Comparison of ENCODE assay signal across 27 cellular contexts in the genomic region with DNA sequence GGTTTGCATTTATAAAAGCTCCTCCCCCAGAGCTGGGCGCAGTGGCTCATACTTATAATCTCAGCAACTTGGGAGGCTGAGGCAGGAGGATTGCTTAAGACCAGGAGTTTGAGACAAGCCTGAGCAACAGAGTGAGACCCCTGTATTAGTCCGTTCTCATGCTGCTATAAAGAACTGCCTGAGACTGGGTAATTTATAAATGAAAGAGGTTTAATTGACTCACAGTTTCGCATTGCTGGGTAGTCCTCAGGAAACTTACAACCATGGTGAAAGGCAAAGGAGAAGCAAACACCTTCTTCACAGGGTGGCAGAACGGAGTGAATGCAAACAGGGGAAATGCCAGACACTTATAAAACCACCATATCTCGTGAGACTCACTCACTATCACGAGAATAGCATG. TPM values are rescaled to one million over a fixed set of nuclear protein-coding genes. Genes with fewer than 3 reads are reported as not detected.
A peak's percentile ranks its signal among the peaks of the same experiment; 100 is the strongest.
DNase-seq lines count a peak whose midpoint lies in the region; ATAC-seq and TF ChIP-seq lines count a peak whose summit lies in the region.
"Had no signal": no experiment of that assay in that cellular context is flagged by ENCODE, and none has a peak within 500 bp of the region (broad histone marks: within the 10 kb centered on the region; RNA-seq: fewer than 3 reads in every experiment).

No MANE protein-coding gene starts in this region.

- 62% methylated on average over 6 of the region's 6 CpGs for WGBS in mammary epithelial cell (ENCODE audit: low coverage, missing lambda C conversion rate)

- ATAC-seq in WTC11 (peak; percentile 69), GM21526 (IDR thresholded peaks at IDR 0.05; ENCODE audit: low FRiP score, unreplicated experiment) (no peak), HG03565 (IDR thresholded peaks at IDR 0.05; ENCODE audit: unreplicated experiment) (no peak)
- peak; percentile 41 for ATAC-seq in stimulated activated effector memory CD8-positive, alpha-beta T cell treated with anti-CD3 and anti-CD28 coated beads, Interleukin-12 subunit alpha, Interleukin-12 subunit beta, amount 100 ng/mL, for 72 hours
- ATAC-seq: upper lobe of right lung had no signal

- H2AFZ ChIP-seq in mammary epithelial cell (ENCODE audit: low read depth, low read length) = no peak overlapping the region

- peaks cover 16% of the 10 kb centered on the region for H3K4me1 Mint-ChIP-seq in activated T-cell treated with anti-CD3 and anti-CD28 coated beads, Interleukin-2, amount 50 U/mL, for 24 hours (ENCODE audit: low read depth)
- peaks cover 18% of the 10 kb centered on the region for H3K4me1 Mint-ChIP-seq in WTC11
- H3K4me1 Mint-ChIP-seq in stimulated activated effector memory CD8-positive, alpha-beta T cell treated with anti-CD3 and anti-CD28 coated beads, Interleukin-12 subunit alpha, Interleukin-12 subunit beta, amount 100 ng/mL, for 72 hours = peaks cover 6% of the 10 kb centered on the region
- H3K4me1 Mint-ChIP-seq: nephron had no signal

- BruUV-seq in mammary epithelial cell (replicated peaks; lab: Mats Ljungman, UMichigan) = no TSS peak

- H3K9me3 ChIP-seq in mammary epithelial cell (replicated peaks; ENCODE audit: insufficient read depth, low read length) = no peaks in the 10 kb centered on the region
- H3K9me3 ChIP-seq: BE2C, colonic mucosa, HAP-1, ovary, suprapubic skin, upper lobe of right lung had no signal

- dilution Hi-C loops in mammary epithelial cell (cut with HindIII; ENCODE audit: low sequenced_read_pairs) = loop anchor here (10.0 kb wide), 1 partner anchor 271 kb away; no protein-coding TSS in a partner anchor

- no peak overlapping the region for H3K9ac ChIP-seq in mammary epithelial cell (ENCODE audit: insufficient read depth, low read length)

- intact Hi-C loops in mammary epithelial cell (cut with micrococcal nuclease) = loop anchor here (1.0 kb wide), 1 partner anchor 53 kb away; a partner anchor contains a TSS

- H3K4me2 ChIP-seq in mammary epithelial cell (ENCODE audit: insufficient read depth, low read depth, low read length) = no peak overlapping the region

- no peaks in the 10 kb centered on the region for H3K36me3 Mint-ChIP-seq in activated T-cell treated with anti-CD3 and anti-CD28 coated beads, Interleukin-2, amount 50 U/mL, for 24 hours (ENCODE audit: low read depth)
- no peaks in the 10 kb centered on the region for H3K36me3 Mint-ChIP-seq in WTC11
- H3K36me3 Mint-ChIP-seq in stimulated activated effector memory CD8-positive, alpha-beta T cell treated with anti-CD3 and anti-CD28 coated beads, Interleukin-12 subunit alpha, Interleukin-12 subunit beta, amount 100 ng/mL, for 72 hours = no peaks in the 10 kb centered on the region

- no peak overlapping the region for H3K4me3 ChIP-seq in mammary epithelial cell (replicated peaks in 1 of 3; ENCODE audit: insufficient read depth in 1 of 3, low read depth in 2 of 3, low read length in 3 of 3)
- H3K4me3 ChIP-seq: colonic mucosa, HAP-1, ovary, suprapubic skin, upper lobe of right lung had no signal

- no peaks in the 10 kb centered on the region for H3K79me2 ChIP-seq in mammary epithelial cell (ENCODE audit: insufficient read depth, low read length)

- CTCF ChIA-PET in WTC11 (lab: Charles Lee) (no interaction called here), mammary epithelial cell (lab: Charles Lee; ENCODE audit: low non-redundant PET) (no interaction called here)

- TF ChIP-seq CTCF in WTC11 (IDR thresholded peaks at IDR 0.05) = no peak
- no peak for TF ChIP-seq CTCF in mammary epithelial cell (conservative IDR thresholded peaks at IDR 0.05 in 1 of 2, IDR thresholded peaks at IDR 0.05 in 1 of 2; ENCODE audit: extremely low read depth in 1 of 2, insufficient read depth in 1 of 2, low read depth in 1 of 2, low read length in 2 of 2)

- no peaks in the 10 kb centered on the region for H3K36me3 ChIP-seq in mammary epithelial cell (ENCODE audit: insufficient read depth, low read length)
- H3K36me3 ChIP-seq: BE2C, colonic mucosa, HAP-1, ovary, suprapubic skin, upper lobe of right lung had no signal

- no peaks in the 10 kb centered on the region for H3K9me3 Mint-ChIP-seq in activated T-cell treated with anti-CD3 and anti-CD28 coated beads, Interleukin-2, amount 50 U/mL, for 24 hours
- H3K9me3 Mint-ChIP-seq in WTC11 = no peaks in the 10 kb centered on the region
- H3K9me3 Mint-ChIP-seq in stimulated activated effector memory CD8-positive, alpha-beta T cell treated with anti-CD3 and anti-CD28 coated beads, Interleukin-12 subunit alpha, Interleukin-12 subunit beta, amount 100 ng/mL, for 72 hours = no peaks in the 10 kb centered on the region
- H3K9me3 Mint-ChIP-seq: nephron; T-helper 1 cell treated with Interleukin-12 subunit alpha and Interleukin-12 subunit beta and Interleukin-4 antibody, amounts not matched to agents 30 μg/mL and 1 μg/mL, for 36 hours had no signal

- H3K27ac ChIP-seq in mammary epithelial cell (ENCODE audit: insufficient read depth, low read depth, low read length) = peak overlapping the region; percentile 6
- H3K27ac ChIP-seq: colonic mucosa, ovary, RWPE1, suprapubic skin, upper lobe of right lung had no signal

- no peak for DNase-seq in activated T-cell treated with anti-CD3 and anti-CD28 coated beads, Interleukin-2, amount 50 U/mL, for 24 hours
- no peak for DNase-seq in activated T-cell treated with anti-CD3 and anti-CD28 coated beads, Interleukin-2, amount 50 U/mL, for 1 hour
- DNase-seq in WTC11 (ENCODE audit: low spot score) (no peak), mammary epithelial cell (peak; percentile 34), NCI-H2196 (lab: John Stamatoyannopoulos, UW; ENCODE audit: unreplicated experiment) (no peak)
- no peak for DNase-seq in stimulated activated effector memory CD8-positive, alpha-beta T cell treated with anti-CD3 and anti-CD28 coated beads, Interleukin-12 subunit alpha, Interleukin-12 subunit beta, amount 100 ng/mL, for 72 hours (ENCODE audit: low spot score in 2 of 2)
- DNase-seq: activated gamma-delta T cell; BE2C; colonic mucosa; DMS153; effector CD8-positive, alpha-beta T cell; GDM1; head of caudate nucleus; NCI-H1436 treated with DMSO at 0.1 percent for 48 hours; NCI-H2107; NCI-H774; ovary; retina; stimulated activated CD4-positive, alpha-beta T cell treated with anti-CD3 and anti-CD28 coated beads, Interleukin-2, amount 100 ng/mL, for 48 hours; upper lobe of right lung had no signal

- POLR2A ChIA-PET in WTC11 (lab: Charles Lee) = no interaction called here

- H3K27ac Mint-ChIP-seq in activated T-cell treated with anti-CD3 and anti-CD28 coated beads, Interleukin-2, amount 50 U/mL, for 24 hours = peak overlapping the region; percentile 47
- peak overlapping the region; percentile 94 for H3K27ac Mint-ChIP-seq in WTC11
- H3K27ac Mint-ChIP-seq in stimulated activated effector memory CD8-positive, alpha-beta T cell treated with anti-CD3 and anti-CD28 coated beads, Interleukin-12 subunit alpha, Interleukin-12 subunit beta, amount 100 ng/mL, for 72 hours = peak overlapping the region; percentile 14
- H3K27ac Mint-ChIP-seq: nephron; T-helper 1 cell treated with Interleukin-12 subunit alpha and Interleukin-12 subunit beta and Interleukin-4 antibody, amounts not matched to agents 30 μg/mL and 1 μg/mL, for 36 hours had no signal

- no peak overlapping the region for H3K4me3 Mint-ChIP-seq in activated T-cell treated with anti-CD3 and anti-CD28 coated beads, Interleukin-2, amount 50 U/mL, for 24 hours
- no peak overlapping the region for H3K4me3 Mint-ChIP-seq in WTC11
- no peak overlapping the region for H3K4me3 Mint-ChIP-seq in stimulated activated effector memory CD8-positive, alpha-beta T cell treated with anti-CD3 and anti-CD28 coated beads, Interleukin-12 subunit alpha, Interleukin-12 subunit beta, amount 100 ng/mL, for 72 hours
- H3K4me3 Mint-ChIP-seq: nephron; T-helper 1 cell treated with Interleukin-12 subunit alpha and Interleukin-12 subunit beta and Interleukin-4 antibody, amounts not matched to agents 30 μg/mL and 1 μg/mL, for 36 hours had no signal

- in situ Hi-C loops in mammary epithelial cell (cut with MboI; ENCODE audit: low sequenced_read_pairs in 2 of 2) = no loop called here

- no peaks in the 10 kb centered on the region for H3K4me1 ChIP-seq in mammary epithelial cell (ENCODE audit: insufficient read depth, low read length)
- H3K4me1 ChIP-seq: BE2C, colonic mucosa, HAP-1, suprapubic skin, upper lobe of right lung had no signal

- H3K27me3 ChIP-seq in mammary epithelial cell (ENCODE audit: insufficient read depth, low read length) = no peaks in the 10 kb centered on the region
- H3K27me3 ChIP-seq: BE2C, colonic mucosa, ovary, suprapubic skin, upper lobe of right lung had no signal

- H3K27me3 Mint-ChIP-seq in activated T-cell treated with anti-CD3 and anti-CD28 coated beads, Interleukin-2, amount 50 U/mL, for 24 hours = peaks cover 2% of the 10 kb centered on the region
- H3K27me3 Mint-ChIP-seq in WTC11 (ENCODE audit: low read depth) = peaks cover 9% of the 10 kb centered on the region; the same call in 1 of the 2 replicates

- H4K20me1 ChIP-seq in mammary epithelial cell (ENCODE audit: insufficient read depth, low read length) = no peaks in the 10 kb centered on the region

TF ChIP-seq in WTC11, 78 proteins besides CTCF, POLR2A, EP300 and RAD21 (continues in another document):
- TF ChIP-seq ZNF121 (CRISPR knock-in tag; IDR thresholded peaks at IDR 0.05) = peak; percentile 97
- no peak for TF ChIP-seq ZBTB21 (CRISPR knock-in tag; IDR thresholded peaks at IDR 0.05; ENCODE audit: borderline replicate concordance)
- TF ChIP-seq TEAD4 (CRISPR knock-in tag; IDR thresholded peaks at IDR 0.05) = no peak
- TF ChIP-seq, protein P1, sequence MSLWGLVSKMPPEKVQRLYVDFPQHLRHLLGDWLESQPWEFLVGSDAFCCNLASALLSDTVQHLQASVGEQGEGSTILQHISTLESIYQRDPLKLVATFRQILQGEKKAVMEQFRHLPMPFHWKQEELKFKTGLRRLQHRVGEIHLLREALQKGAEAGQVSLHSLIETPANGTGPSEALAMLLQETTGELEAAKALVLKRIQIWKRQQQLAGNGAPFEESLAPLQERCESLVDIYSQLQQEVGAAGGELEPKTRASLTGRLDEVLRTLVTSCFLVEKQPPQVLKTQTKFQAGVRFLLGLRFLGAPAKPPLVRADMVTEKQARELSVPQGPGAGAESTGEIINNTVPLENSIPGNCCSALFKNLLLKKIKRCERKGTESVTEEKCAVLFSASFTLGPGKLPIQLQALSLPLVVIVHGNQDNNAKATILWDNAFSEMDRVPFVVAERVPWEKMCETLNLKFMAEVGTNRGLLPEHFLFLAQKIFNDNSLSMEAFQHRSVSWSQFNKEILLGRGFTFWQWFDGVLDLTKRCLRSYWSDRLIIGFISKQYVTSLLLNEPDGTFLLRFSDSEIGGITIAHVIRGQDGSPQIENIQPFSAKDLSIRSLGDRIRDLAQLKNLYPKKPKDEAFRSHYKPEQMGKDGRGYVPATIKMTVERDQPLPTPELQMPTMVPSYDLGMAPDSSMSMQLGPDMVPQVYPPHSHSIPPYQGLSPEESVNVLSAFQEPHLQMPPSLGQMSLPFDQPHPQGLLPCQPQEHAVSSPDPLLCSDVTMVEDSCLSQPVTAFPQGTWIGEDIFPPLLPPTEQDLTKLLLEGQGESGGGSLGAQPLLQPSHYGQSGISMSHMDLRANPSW (CRISPR knock-in tag; conservative IDR thresholded peaks at IDR 0.05; ENCODE audit: low read depth) = no peak
- TF ChIP-seq NR3C1 (CRISPR knock-in tag; conservative IDR thresholded peaks at IDR 0.05; ENCODE audit: low read depth) = no peak

RNA-seq across cellular contexts. Expression of a gene that starts 52.5 kb away (rescaled TPM):
- total RNA-seq in WTC11 (2021) (5.0 to 9.8 TPM (median 7.7 TPM) in 3 replicates), mammary epithelial cell (1 to 10 TPM; 3.7 to 4.1 TPM)
- polyA plus RNA-seq in mammary epithelial cell = 2.1 TPM
- polyA minus RNA-seq in mammary epithelial cell = not detected

Comparison
In these comparisons a context has a peak if more than half of its experiments do, and no peak if none do; other contexts are left out.
1. H3K27ac Mint-ChIP-seq: peak in every context shown above with its lines; median percentile 94 in WTC11; 47 in activated T-cell treated with anti-CD3 and anti-CD28 coated beads, Interleukin-2, amount 50 U/mL, for 24 hours; 14 in stimulated activated effector memory CD8-positive, alpha-beta T cell treated with anti-CD3 and anti-CD28 coated beads, Interleukin-12 subunit alpha, Interleukin-12 subunit beta, amount 100 ng/mL, for 72 hours.
2. ATAC-seq: peak in WTC11 (single experiment) and stimulated activated effector memory CD8-positive, alpha-beta T cell treated with anti-CD3 and anti-CD28 coated beads, Interleukin-12 subunit alpha, Interleukin-12 subunit beta, amount 100 ng/mL, for 72 hours (single experiment); none in GM21526 (single experiment) and HG03565 (single experiment).